Comparison of ENCODE assay signal across 10 cellular contexts in the genomic region with DNA sequence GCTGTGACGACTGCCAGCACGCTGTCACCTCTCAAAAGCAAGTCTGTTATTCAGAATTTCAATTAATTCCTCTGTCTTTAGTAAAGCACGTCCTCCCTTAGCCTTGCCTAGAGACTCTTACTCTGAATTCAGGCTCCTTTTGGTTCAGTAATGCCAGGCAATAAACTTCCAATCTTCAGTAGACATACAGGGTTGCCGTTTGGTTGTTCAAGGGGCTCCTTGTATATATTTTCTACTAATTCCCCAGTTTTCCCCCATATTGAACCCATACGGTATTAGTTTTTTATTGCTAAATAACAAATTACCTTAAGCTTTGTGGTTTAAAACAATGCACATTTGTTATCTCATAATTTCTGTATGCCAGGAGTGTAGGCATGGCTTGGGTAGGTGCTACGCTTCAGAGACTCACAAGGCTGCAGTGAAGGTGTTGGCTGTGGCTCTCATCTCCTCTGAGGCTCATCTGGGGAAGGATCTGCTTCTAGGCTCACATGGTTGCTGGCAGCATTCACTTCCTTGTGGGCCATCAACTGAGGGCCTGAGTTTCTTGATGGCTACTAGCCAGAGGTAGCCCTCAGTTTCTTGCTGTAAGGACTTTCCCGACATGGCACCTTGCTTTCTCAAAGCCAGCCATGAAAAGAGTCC. TPM values are rescaled to one million over a fixed set of nuclear protein-coding genes. Genes with fewer than 3 reads are reported as not detected.
DNase-seq lines count a peak whose midpoint lies in the region; ATAC-seq, FAIRE-seq and TF ChIP-seq lines count a peak whose summit lies in the region.
"Had no signal": no experiment of that assay in that cellular context is flagged by ENCODE, and none has a peak within 500 bp of the region (broad histone marks: within the 10 kb centered on the region; RNA-seq: fewer than 3 reads in every experiment).

No MANE protein-coding gene starts in this region.

- H3K9me3 Mint-ChIP-seq in GM23338: no peaks in the 10 kb centered on the region

- H3K4me1 ChIP-seq in GM23338 (ENCODE audit: insufficient read depth) (peaks cover 7% of the 10 kb centered on the region), GM12878 (ENCODE audit: control insufficient read depth, insufficient read depth, low read length) (peaks cover 32% of the 10 kb centered on the region), mucosa of descending colon (ENCODE audit: low read depth) (peaks cover 7% of the 10 kb centered on the region), kidney (ENCODE audit: control insufficient read depth in 1 of 2, insufficient read depth in 1 of 2, low read depth in 1 of 2, low read length in 2 of 2) (peaks cover 0 to 4% of the 10 kb centered on the region in 2 donors)

- TF ChIP-seq POLR2A in GM12878 (IDR thresholded peaks at IDR 0.05; ENCODE audit: low read depth, low read length): peak; percentile 30; the same call in 1 of the 2 replicates

- H3K27me3 ChIP-seq in AG04450 (ENCODE audit: control insufficient read depth, insufficient read depth, low read length) (peaks cover 2% of the 10 kb centered on the region), GM23338 (ENCODE audit: insufficient read depth) (no peaks in the 10 kb centered on the region), GM12878 (replicated peaks in 1 of 2; ENCODE audit: control insufficient read depth in 2 of 2, insufficient read depth in 2 of 2, low read length in 1 of 2) (no peaks in the 10 kb centered on the region)

- intact Hi-C loops in GM12878 (cut with micrococcal nuclease; ENCODE audit: unreplicated experiment) (loop anchor here (10.0 kb wide), 1 partner anchor 275 kb away; a partner anchor contains a TSS), mucosa of descending colon (cut with DNase I, micrococcal nuclease) (loop anchor here in 1 of 2 donors (10.0 kb wide), 1 partner anchor 185 kb away; no protein-coding TSS in a partner anchor), kidney (cut with DNase I) (no loop called here)

- H3K27me3 Mint-ChIP-seq in GM23338 (ENCODE audit: insufficient read depth, low read depth, poor library complexity): peaks cover 2% of the 10 kb centered on the region

- POLR2A ChIA-PET in AG04450 (lab: Yijun Ruan, JAX) (no interaction called here), GM12878 (lab: Charles Lee) (no interaction called here)

- FAIRE-seq in GM12878 (lab: Jason Lieb, UNC): no peak
- FAIRE-seq in kidney (lab: Jason Lieb, UNC): no peak

- H4K20me1 ChIP-seq in GM23338 (replicated peaks; ENCODE audit: insufficient read depth) (no peaks in the 10 kb centered on the region), GM12878 (ENCODE audit: control insufficient read depth, insufficient read depth) (no peaks in the 10 kb centered on the region)

- RAD21 ChIA-PET in GM12878 (lab: Charles Lee; ENCODE audit: unreplicated experiment): no interaction called here

- SMC1A ChIA-PET in GM12878 (lab: Charles Lee; ENCODE audit: uncharacterized antibody, unreplicated experiment): interaction anchor here (1.0 to 22.8 kb wide), 4 partner anchors 10 to 58 kb away, joined by 3 to 814 read pairs (median 6); no protein-coding TSS in a partner anchor

- ATAC-seq in GM23338: peak; percentile 30; the same call in 2 of the 3 replicates
- ATAC-seq in GM12878: peak; percentile 72
- ATAC-seq in mucosa of descending colon: peak; percentile 68

- TF ChIP-seq EP300 in GM12878 (IDR thresholded peaks at IDR 0.05; ENCODE audit: borderline replicate concordance in 1 of 2, control insufficient read depth in 1 of 2, low read depth in 2 of 2, low read length in 2 of 2): no peak

- H3K4me3 ChIP-seq in AG04450 (ENCODE audit: low read depth, low read length) (peak overlapping the region; percentile 42), GM23338 (peak overlapping the region; percentile 48), GM12878 (0 out of 2 replicates have a peak overlapping the region, but pooled peaks have one; percentile 0), mucosa of descending colon (no peak overlapping the region), kidney (ENCODE audit: low read length in 2 of 2) (peak overlapping the region in 1 of 2 donors; percentile 44)

- peak overlapping the region; percentile 18; the same call in 1 of the 2 replicates for H3K9ac ChIP-seq in GM12878 (ENCODE audit: control insufficient read depth, insufficient read depth, low read length)
- no peak overlapping the region for H3K9ac ChIP-seq in kidney (ENCODE audit: low read length in 2 of 2)

- peak overlapping the region; percentile 40; the same call in 2 of the 3 replicates for H3K4me3 Mint-ChIP-seq in GM23338

- no peak for TF ChIP-seq CTCF in AG04450 (IDR thresholded peaks at IDR 0.05; ENCODE audit: low read depth, low read length)
- TF ChIP-seq CTCF in GM23338 (conservative IDR thresholded peaks at IDR 0.05; ENCODE audit: low read depth in 2 of 2): no peak
- TF ChIP-seq CTCF in GM12878 (IDR thresholded peaks at IDR 0.05 in 2 of 3, conservative IDR thresholded peaks at IDR 0.05 in 1 of 3; ENCODE audit: control insufficient read depth in 2 of 3, extremely low read depth in 1 of 3, insufficient read depth in 1 of 3, low read depth in 3 of 3, low read length in 3 of 3): no peak
- no peak for TF ChIP-seq CTCF in mucosa of descending colon (IDR thresholded peaks at IDR 0.05)
- TF ChIP-seq CTCF in kidney (IDR thresholded peaks at IDR 0.05; ENCODE audit: borderline replicate concordance, extremely low read depth, insufficient read depth): no peak

- H3F3A ChIP-seq in GM23338 (replicated peaks; ENCODE audit: low read depth): no peaks in the 10 kb centered on the region

- H3K27ac ChIP-seq in AG04450 (ENCODE audit: low read depth, low read length) (no peak overlapping the region), GM23338 (ENCODE audit: low read depth) (no peak overlapping the region), GM12878 (ENCODE audit: control insufficient read depth, insufficient read depth) (peak overlapping the region; percentile 14; the same call in 1 of the 2 replicates), kidney (ENCODE audit: low read depth in 2 of 2, low read length in 2 of 2) (peak overlapping the region in 1 of 2 donors; percentile 76)

- CTCF ChIA-PET in AG04450 (lab: Charles Lee) (interaction anchor here (0.7 to 5.5 kb wide), 3 partner anchors 8 to 32 kb away, joined by 3 to 68 read pairs (median 3); no protein-coding TSS in a partner anchor), GM12878 (lab: Yijun Ruan, JAX) (interaction anchor here (0.6 to 6.1 kb wide), 3 partner anchors 13 to 58 kb away, joined by 3 to 67 read pairs (median 3); no protein-coding TSS in a partner anchor)

- H3K79me2 ChIP-seq in GM23338 (replicated peaks; ENCODE audit: insufficient read depth): no peaks in the 10 kb centered on the region
- peaks cover 2% of the 10 kb centered on the region for H3K79me2 ChIP-seq in GM12878 (ENCODE audit: control insufficient read depth, insufficient read depth, low read length)

- peak overlapping the region; percentile 71 for H3K4me2 ChIP-seq in GM23338
- H3K4me2 ChIP-seq in GM12878 (ENCODE audit: control insufficient read depth, insufficient read depth): no peak overlapping the region; the same call in 1 of the 2 replicates

- in situ Hi-C loops in GM12878 (cut with MboI): no loop called here

- no peak overlapping the region for H3K27ac Mint-ChIP-seq in GM23338

- no peak for TF ChIP-seq RAD21 in GM12878 (IDR thresholded peaks at IDR 0.05; ENCODE audit: insufficient read depth, low read depth, low read length)

- H3K4me1 Mint-ChIP-seq in GM23338: peaks cover 8% of the 10 kb centered on the region; the same call in 2 of the 3 replicates

- H3K36me3 Mint-ChIP-seq in GM23338 (ENCODE audit: low read depth): no peaks in the 10 kb centered on the region

- H3K9me2 ChIP-seq in GM23338 (ENCODE audit: insufficient read depth): peaks cover 5% of the 10 kb centered on the region; the same call in 1 of the 2 replicates

- H2AFZ ChIP-seq in GM23338 (peak overlapping the region; percentile 99), GM12878 (ENCODE audit: control insufficient read depth, low read depth, low read length) (no peak overlapping the region)

- H3K36me3 ChIP-seq in GM23338 (ENCODE audit: insufficient read depth) (no peaks in the 10 kb centered on the region), GM12878 (ENCODE audit: control insufficient read depth in 2 of 2, insufficient read depth in 2 of 2, low read length in 1 of 2) (no peaks in the 10 kb centered on the region), mucosa of descending colon (ENCODE audit: low read depth) (no peaks in the 10 kb centered on the region), kidney (ENCODE audit: control insufficient read depth in 1 of 2, insufficient read depth in 2 of 2, low read length in 2 of 2) (no peaks in the 10 kb centered on the region)

- H3K9me3 ChIP-seq in AG04450 (ENCODE audit: control insufficient read depth, insufficient read depth, low read length) (no peaks in the 10 kb centered on the region), GM12878 (replicated peaks; ENCODE audit: control insufficient read depth, insufficient read depth, low read length) (no peaks in the 10 kb centered on the region), mucosa of descending colon (no peaks in the 10 kb centered on the region), kidney (ENCODE audit: control insufficient read depth in 1 of 2, low read length in 2 of 2) (no peaks in the 10 kb centered on the region)

- DNase-seq in AG04450 (ENCODE audit: low read depth, low spot score) (no peak), GM23338 (ENCODE audit: low spot score) (no peak), GM12878 (ENCODE audit: low read depth, low spot score) (no peak), mucosa of descending colon (no peak), NCI-H2171 treated with DMSO at 0.1 percent for 48 hours (lab: John Stamatoyannopoulos, UW) (no peak), globus pallidus (ENCODE audit: low spot score) (no peak), kidney (no peak), NCI-H1092 treated with DMSO at 0.1 percent for 48 hours (lab: John Stamatoyannopoulos, UW) (no peak)
- DNase-seq: effector CD8-positive, alpha-beta T cell; NCI-H510A had no signal

- BruUV-seq in GM12878 (replicated peaks; lab: Mats Ljungman, UMichigan): TSS peak; percentile 83

- WGBS in GM12878 (ENCODE audit: insufficient coverage, insufficient replicate concordance, low lambda C conversion rate, missing lambda C conversion rate): 94% methylated on average over 7 of the region's 7 CpGs

RNA-seq across cellular contexts. Expression of a gene that starts 7.3 kb away (rescaled TPM):
- not detected in 2 replicates for polyA plus RNA-seq in AG04450 (2011; rRNA removed)
- not detected in 2 replicates for polyA minus RNA-seq in AG04450 (2011; rRNA and poly(A)+ RNA removed)
- total RNA-seq in GM23338 (2014; rRNA removed; shearing (Covaris generic)): not detected in 2 replicates
- not detected in 2 replicates for polyA plus RNA-seq in GM23338 (2016; fragmentation: Nextera tagmentation; extraction: Ambion mirVana)
- total RNA-seq in GM12878 (2013; cell fraction: nucleolus; rRNA removed): 0.92 and 0.98 TPM in 2 replicates
- 25.0 and 25.9 TPM in 2 replicates for total RNA-seq in GM12878 (2014; rRNA removed)
- 43.7 and 44.2 TPM in 2 replicates for total RNA-seq in GM12878 (2014; rRNA removed; fragmentation: Illumina TruSeq; extraction: Trizol)
- total RNA-seq in GM12878 (2021): 29.0 and 33.6 TPM in 2 replicates
- 95.5 TPM for polyA plus RNA-seq in GM12878 (2011; ENCODE audit: low read depth)
- 4.6 and 7.9 TPM in 2 replicates for polyA plus RNA-seq in GM12878 (2011; rRNA removed)
- polyA plus RNA-seq in GM12878 (2011; cell fraction: cytosol; rRNA removed): 1.9 and 2.1 TPM in 2 replicates
- polyA plus RNA-seq in GM12878 (2011; cell fraction: nucleus; rRNA removed): 1.6 and 3.5 TPM in 2 replicates
- polyA plus RNA-seq in GM12878 (2012): 87.0 and 87.9 TPM in 2 replicates
- 48.6 and 53.9 TPM in 2 replicates for polyA plus RNA-seq in GM12878 (2014; fragmentation: Illumina TruSeq; extraction: Trizol)
- polyA plus RNA-seq in GM12878 (2014; fragmentation: Nextera tagmentation; extraction: Ambion mirVana): 10 to 100 TPM; 53.3 to 56.5 TPM
- polyA plus RNA-seq in GM12878 (2014; rRNA removed): 35.7 and 37.8 TPM in 2 replicates
- polyA plus RNA-seq in GM12878 (2016; fragmentation: Nextera tagmentation; extraction: Ambion mirVana): 10 to 100 TPM; 50.9 to 52.9 TPM
- 0.88 and 2.4 TPM in 2 replicates for polyA minus RNA-seq in GM12878 (2011; rRNA and poly(A)+ RNA removed)
- 2.4 TPM in 1 of 2 replicates, not detected in the other for polyA minus RNA-seq in GM12878 (2011; cell fraction: cytosol; rRNA and poly(A)+ RNA removed)
- 1.8 and 3.0 TPM in 2 replicates for polyA minus RNA-seq in GM12878 (2011; cell fraction: nucleus; rRNA and poly(A)+ RNA removed)
- under 1 TPM in 2 of 3 donors, not detected in 1; 0.51 to 0.64 TPM for total RNA-seq in mucosa of descending colon
- total RNA-seq in kidney: 2.1 TPM
- not detected for polyA plus RNA-seq in kidney (ENCODE audit: insufficient read depth, low read depth, low replicate concordance)

RNA-seq across cellular contexts. Expression of a gene that starts 20.5 kb away (rescaled TPM):
- not detected in 2 replicates for polyA plus RNA-seq in AG04450 (2011; rRNA removed)
- not detected in 2 replicates for polyA minus RNA-seq in AG04450 (2011; rRNA and poly(A)+ RNA removed)
- not detected in 2 replicates for total RNA-seq in GM23338 (2014; rRNA removed; shearing (Covaris generic))
- polyA plus RNA-seq in GM23338 (2016; fragmentation: Nextera tagmentation; extraction: Ambion mirVana): 0.12 TPM in 1 of 2 replicates, not detected in the other
- total RNA-seq in GM12878 (2013; cell fraction: nucleolus; rRNA removed): 224 and 241 TPM in 2 replicates
- 15.0 and 23.3 TPM in 2 replicates for total RNA-seq in GM12878 (2014; rRNA removed)
- total RNA-seq in GM12878 (2014; rRNA removed; fragmentation: Illumina TruSeq; extraction: Trizol): 18.2 and 21.8 TPM in 2 replicates
- total RNA-seq in GM12878 (2021): 10.8 and 12.4 TPM in 2 replicates
- 20.1 TPM for polyA plus RNA-seq in GM12878 (2011; ENCODE audit: low read depth)
- 156 and 338 TPM in 2 replicates for polyA plus RNA-seq in GM12878 (2011; rRNA removed)
- polyA plus RNA-seq in GM12878 (2011; cell fraction: cytosol; rRNA removed): 40.2 and 51.7 TPM in 2 replicates
- 75.4 and 142 TPM in 2 replicates for polyA plus RNA-seq in GM12878 (2011; cell fraction: nucleus; rRNA removed)
- polyA plus RNA-seq in GM12878 (2012): 23.3 and 64.7 TPM in 2 replicates
- 10.3 and 22.3 TPM in 2 replicates for polyA plus RNA-seq in GM12878 (2014; fragmentation: Illumina TruSeq; extraction: Trizol)
- 10 to 100 TPM; 32.9 to 55.7 TPM for polyA plus RNA-seq in GM12878 (2014; fragmentation: Nextera tagmentation; extraction: Ambion mirVana)
- polyA plus RNA-seq in GM12878 (2014; rRNA removed): 7.9 and 15.0 TPM in 2 replicates
- polyA plus RNA-seq in GM12878 (2016; fragmentation: Nextera tagmentation; extraction: Ambion mirVana): 1 to 10 TPM; 7.3 to 8.0 TPM
- 172 and 240 TPM in 2 replicates for polyA minus RNA-seq in GM12878 (2011; rRNA and poly(A)+ RNA removed)
- polyA minus RNA-seq in GM12878 (2011; cell fraction: cytosol; rRNA and poly(A)+ RNA removed): 37.4 and 42.2 TPM in 2 replicates
- 166 and 176 TPM in 2 replicates for polyA minus RNA-seq in GM12878 (2011; cell fraction: nucleus; rRNA and poly(A)+ RNA removed)
- 1 to 10 TPM; 2.4 to 4.7 (median 3.2) TPM for total RNA-seq in mucosa of descending colon
- total RNA-seq in kidney: 25.0 TPM
- 2.2 TPM for polyA plus RNA-seq in kidney (ENCODE audit: insufficient read depth, low read depth, low replicate concordance)
